8 cellular contexts compared by ENCODE assay signal in the genomic region with DNA sequence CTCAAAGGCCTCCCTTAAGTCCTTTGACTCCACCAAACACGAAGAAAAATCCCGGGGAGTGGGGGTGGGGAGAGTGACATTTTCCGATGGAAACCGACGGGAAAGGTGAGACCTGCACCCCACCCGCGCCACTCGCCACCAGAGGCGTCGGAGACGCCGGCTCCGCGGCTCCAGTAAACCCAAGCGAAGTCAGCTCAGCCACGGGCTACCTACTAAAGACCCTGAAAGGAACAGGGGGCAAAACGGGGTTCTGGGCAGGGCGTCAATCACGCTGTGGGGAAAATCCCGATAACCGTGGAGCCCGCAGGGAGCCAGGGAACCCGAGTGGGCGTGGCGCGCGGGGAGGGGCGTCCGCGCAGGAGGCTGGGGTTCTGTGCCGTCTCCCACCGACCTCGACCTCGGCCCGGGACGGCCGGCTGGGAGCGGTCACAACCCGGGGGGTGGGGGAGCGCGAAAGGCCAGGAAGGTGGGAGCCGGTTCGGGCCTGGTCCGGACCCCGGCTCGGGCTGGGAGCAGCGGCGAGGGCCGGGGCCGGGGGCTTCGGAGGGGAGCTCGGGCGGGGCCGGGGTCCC. TPM values are rescaled to one million over a fixed set of nuclear protein-coding genes. Genes with fewer than 3 reads are reported as not detected.
DNase-seq lines count a peak whose midpoint lies in the region; ATAC-seq and TF ChIP-seq lines count a peak whose summit lies in the region.

No MANE protein-coding gene starts in this region.

- no peaks in the 10 kb centered on the region for H3K27me3 ChIP-seq in A673 (replicated peaks; ENCODE audit: insufficient read depth, low read depth, low read length, poor library complexity)

- CTCF ChIA-PET in A673 (lab: Charles Lee), result no interaction called here

- no peaks in the 10 kb centered on the region for H3K27me3 Mint-ChIP-seq in memory B cell

- H3K4me3 ChIP-seq in A673 (ENCODE audit: low read depth, low read length, poor library complexity, severe bottlenecking), result peak overlapping the region; percentile 100

- H3K4me1 ChIP-seq in A673 (ENCODE audit: insufficient read depth, low read length, poor library complexity, severe bottlenecking), result peaks cover 5% of the 10 kb centered on the region

- peak; percentile 15 for ATAC-seq in GM19025 (IDR thresholded peaks at IDR 0.05; ENCODE audit: low read depth, unreplicated experiment)
- ATAC-seq in HG03342 (IDR thresholded peaks at IDR 0.05; ENCODE audit: unreplicated experiment), result peak; percentile 14
- ATAC-seq in activated CD4-positive, CD25-positive, alpha-beta regulatory T cell treated with anti-CD3 and anti-CD28 coated beads, Interleukin-2, amount 50 U/mL, for 24 hours, result peak; percentile 23 to 24
- peak; percentile 30 for ATAC-seq in memory B cell (ENCODE audit: low read depth)

- DNase-seq in A673 (ENCODE audit: low spot score) (peak; percentile 39), memory B cell (ENCODE audit: low spot score in 2 of 2) (peak; percentile 42 to 65), NCI-H2171 treated with DMSO at 0.1 percent for 48 hours (lab: John Stamatoyannopoulos, UW) (no peak)
- peak; percentile 24 for DNase-seq in stimulated activated CD8-positive, alpha-beta memory T cell treated with anti-CD3 and anti-CD28 coated beads, Interleukin-4, amount 100 ng/mL, for 24 hours (ENCODE audit: low read depth)

- POLR2A ChIA-PET in A673 (lab: Charles Lee; ENCODE audit: low non-redundant PET), result no interaction called here

- peak overlapping the region; percentile 86 for H3K27ac Mint-ChIP-seq in memory B cell

- H3K9me3 Mint-ChIP-seq in memory B cell, result no peaks in the 10 kb centered on the region

- H3K27ac ChIP-seq in A673 (ENCODE audit: low read depth, low read length, poor library complexity, severe bottlenecking), result peak overlapping the region; percentile 98
- H3K27ac ChIP-seq in cingulate gyrus (ENCODE audit: low read depth, low read length), result peak overlapping the region; percentile 88

- intact Hi-C loops in A673 (cut with micrococcal nuclease; ENCODE audit: unreplicated experiment), result loop anchor here (10.0 kb wide), 1 partner anchor 117 kb away; no protein-coding TSS in a partner anchor

- no TSS peak for BruUV-seq in A673 (replicated peaks; lab: Mats Ljungman, UMichigan)

- peak overlapping the region; percentile 88 for H3K4me3 Mint-ChIP-seq in memory B cell

- H3K36me3 Mint-ChIP-seq in memory B cell, result peaks cover 10% of the 10 kb centered on the region

- peaks cover 19% of the 10 kb centered on the region for H3K36me3 ChIP-seq in A673 (ENCODE audit: insufficient read depth, low read length, poor library complexity, severe bottlenecking)

- TF ChIP-seq CTCF in A673 (conservative IDR thresholded peaks at IDR 0.05; ENCODE audit: low read depth, low read length), result no peak

- H3K9me3 ChIP-seq in A673 (ENCODE audit: low read depth, low read length, poor library complexity, severe bottlenecking), result no peaks in the 10 kb centered on the region

- H3K4me1 Mint-ChIP-seq in memory B cell, result peaks cover 10% of the 10 kb centered on the region

RNA-seq across cellular contexts. Expression of gene WDR45B, which starts 0.6 kb away (rescaled TPM):
- 69.9 and 73.0 TPM in 2 replicates for total RNA-seq in A673 (2021)

RNA-seq across cellular contexts. Expression of gene RAB40B, which starts 50.8 kb away (rescaled TPM):
- total RNA-seq in A673 (2021), result 3.2 and 4.8 TPM in 2 replicates
